ENCODE assay signal across 18 cellular contexts in the genomic region with DNA sequence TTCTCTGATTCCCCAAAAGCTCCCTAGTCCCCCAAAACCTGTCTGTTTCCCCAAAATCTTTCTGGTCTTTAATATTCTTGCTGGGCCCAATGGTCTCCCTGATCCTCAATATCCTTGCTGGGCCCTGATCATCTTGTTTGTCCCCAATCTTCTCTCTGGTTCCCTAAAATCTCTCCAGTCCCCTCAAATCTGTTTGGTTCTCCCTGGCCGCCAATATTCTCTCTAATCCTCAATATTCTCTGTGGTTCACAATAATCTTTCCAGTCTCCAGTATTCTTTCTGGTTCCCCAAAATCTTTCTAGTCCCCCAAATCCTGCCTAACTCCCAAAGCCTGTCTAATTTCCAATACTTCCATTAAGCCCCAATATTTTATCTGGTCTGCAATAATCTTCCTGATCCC. TPM values are rescaled to one million over a fixed set of nuclear protein-coding genes. Genes with fewer than 3 reads are reported as not detected.
DNase-seq lines count a peak whose midpoint lies in the region; ATAC-seq lines count a peak whose summit lies in the region.
"Had no signal": no experiment of that assay in that cellular context is flagged by ENCODE, and none has a peak within 500 bp of the region (broad histone marks: within the 10 kb centered on the region; RNA-seq: fewer than 3 reads in every experiment).

No MANE protein-coding gene starts in this region.

- H3K27me3 Mint-ChIP-seq in T-helper 1 cell treated with Interleukin-12 subunit alpha and Interleukin-12 subunit beta and Interleukin-4 antibody, amounts not matched to agents 30 μg/mL and 1 μg/mL, for 36 hours (ENCODE audit: low read depth), result no peaks in the 10 kb centered on the region
- no peaks in the 10 kb centered on the region for H3K27me3 Mint-ChIP-seq in activated T-helper 17 cell treated with anti-CD3 and anti-CD28 coated beads, Interleukin-2, amount 50 U/mL, for 72 hours
- no peaks in the 10 kb centered on the region for H3K27me3 Mint-ChIP-seq in natural killer cell treated with Interleukin-12 subunit alpha and Interleukin-12 subunit beta and Interleukin-15 and Interleukin-18, amount 100 ng/mL, for 72 hours

- in situ Hi-C loops in KBM-7 (cut with MboI; ENCODE audit: low pct_unique_long_range_greater_than_20kb, low sequenced_read_pairs), result no loop called here

- H3K36me3 Mint-ChIP-seq in T-helper 1 cell treated with Interleukin-12 subunit alpha and Interleukin-12 subunit beta and Interleukin-4 antibody, amounts not matched to agents 30 μg/mL and 1 μg/mL, for 36 hours (ENCODE audit: low read depth), result peaks cover 54% of the 10 kb centered on the region
- H3K36me3 Mint-ChIP-seq in activated T-helper 17 cell treated with anti-CD3 and anti-CD28 coated beads, Interleukin-2, amount 50 U/mL, for 72 hours (ENCODE audit: low read depth), result peaks cover 82% of the 10 kb centered on the region
- H3K36me3 Mint-ChIP-seq in natural killer cell treated with Interleukin-12 subunit alpha and Interleukin-12 subunit beta and Interleukin-15 and Interleukin-18, amount 100 ng/mL, for 72 hours, result peaks cover 30% of the 10 kb centered on the region

- peaks cover 56% of the 10 kb centered on the region for H3K4me1 Mint-ChIP-seq in T-helper 1 cell treated with Interleukin-12 subunit alpha and Interleukin-12 subunit beta and Interleukin-4 antibody, amounts not matched to agents 30 μg/mL and 1 μg/mL, for 36 hours (ENCODE audit: low read depth)
- peaks cover 64% of the 10 kb centered on the region for H3K4me1 Mint-ChIP-seq in activated T-helper 17 cell treated with anti-CD3 and anti-CD28 coated beads, Interleukin-2, amount 50 U/mL, for 72 hours
- peaks cover 50% of the 10 kb centered on the region in 2 donors for H3K4me1 Mint-ChIP-seq in natural killer cell treated with Interleukin-12 subunit alpha and Interleukin-12 subunit beta and Interleukin-15 and Interleukin-18, amount 100 ng/mL, for 72 hours (ENCODE audit: low read depth in 2 of 2)

- peaks cover 8% of the 10 kb centered on the region for H3K9me3 Mint-ChIP-seq in T-helper 1 cell treated with Interleukin-12 subunit alpha and Interleukin-12 subunit beta and Interleukin-4 antibody, amounts not matched to agents 30 μg/mL and 1 μg/mL, for 36 hours
- H3K9me3 Mint-ChIP-seq in activated T-helper 17 cell treated with anti-CD3 and anti-CD28 coated beads, Interleukin-2, amount 50 U/mL, for 72 hours, result peaks cover 11% of the 10 kb centered on the region
- H3K9me3 Mint-ChIP-seq in natural killer cell treated with Interleukin-12 subunit alpha and Interleukin-12 subunit beta and Interleukin-15 and Interleukin-18, amount 100 ng/mL, for 72 hours, result no peaks in the 10 kb centered on the region

- peak overlapping the region; percentile 32 for H3K27ac Mint-ChIP-seq in T-helper 1 cell treated with Interleukin-12 subunit alpha and Interleukin-12 subunit beta and Interleukin-4 antibody, amounts not matched to agents 30 μg/mL and 1 μg/mL, for 36 hours
- H3K27ac Mint-ChIP-seq in activated T-helper 17 cell treated with anti-CD3 and anti-CD28 coated beads, Interleukin-2, amount 50 U/mL, for 72 hours, result peak overlapping the region; percentile 95
- peak overlapping the region; percentile 77 to 83 for H3K27ac Mint-ChIP-seq in natural killer cell treated with Interleukin-12 subunit alpha and Interleukin-12 subunit beta and Interleukin-15 and Interleukin-18, amount 100 ng/mL, for 72 hours
- H3K27ac Mint-ChIP-seq: activated naive CD4-positive, alpha-beta T cell treated with anti-CD3 and anti-CD28 coated beads for 36 hours; GM23338 had no signal

- no peak overlapping the region for H3K4me3 Mint-ChIP-seq in T-helper 1 cell treated with Interleukin-12 subunit alpha and Interleukin-12 subunit beta and Interleukin-4 antibody, amounts not matched to agents 30 μg/mL and 1 μg/mL, for 36 hours
- H3K4me3 Mint-ChIP-seq in activated T-helper 17 cell treated with anti-CD3 and anti-CD28 coated beads, Interleukin-2, amount 50 U/mL, for 72 hours, result peak overlapping the region; percentile 78
- H3K4me3 Mint-ChIP-seq in natural killer cell treated with Interleukin-12 subunit alpha and Interleukin-12 subunit beta and Interleukin-15 and Interleukin-18, amount 100 ng/mL, for 72 hours, result peak overlapping the region; percentile 11
- H3K4me3 Mint-ChIP-seq: activated naive CD4-positive, alpha-beta T cell treated with anti-CD3 and anti-CD28 coated beads for 36 hours; GM23338 had no signal

- ATAC-seq in activated T-helper 17 cell treated with anti-CD3 and anti-CD28 coated beads, Interleukin-2, amount 50 U/mL, for 72 hours (replicated peaks), result no peak
- no peak for ATAC-seq in natural killer cell treated with Interleukin-12 subunit alpha and Interleukin-12 subunit beta and Interleukin-15 and Interleukin-18, amount 100 ng/mL, for 72 hours
- ATAC-seq in HG02678 (IDR thresholded peaks at IDR 0.05; ENCODE audit: unreplicated experiment) (no peak), HG02759 (IDR thresholded peaks at IDR 0.05; ENCODE audit: unreplicated experiment) (no peak)
- ATAC-seq: GM23338 had no signal

- DNase-seq in T-helper 1 cell (no peak), KBM-7 (peak; percentile 63), NCI-H1105 treated with DMSO at 0.1 percent for 48 hours (lab: John Stamatoyannopoulos, UW) (no peak)
- no peak for DNase-seq in natural killer cell treated with Interleukin-12 subunit alpha and Interleukin-12 subunit beta and Interleukin-15 and Interleukin-18, amount 100 ng/mL, for 72 hours (ENCODE audit: low spot score)
- DNase-seq: activated naive CD4-positive, alpha-beta T cell treated with anti-CD3 and anti-CD28 coated beads for 36 hours; MG63; NCI-H1930; NCI-H345; Right ventricle myocardium superior; small intestine; stimulated activated CD8-positive, alpha-beta memory T cell treated with anti-CD3 and anti-CD28 coated beads, Interleukin-4, amount 100 ng/mL, for 48 hours had no signal

RNA-seq across cellular contexts. Expression of gene P2RY8, which starts 18.5 kb away (rescaled TPM):
- total RNA-seq in activated T-helper 17 cell treated with anti-CD3 and anti-CD28 coated beads, Interleukin-2, amount 50 U/mL, for 72 hours, result 100 to 1,000 TPM in 1 of 2 donors, 10 to 100 TPM in 1; 89.0 to 105 TPM
- 10 to 100 TPM; 19.5 to 59.1 TPM for total RNA-seq in natural killer cell treated with Interleukin-12 subunit alpha and Interleukin-12 subunit beta and Interleukin-15 and Interleukin-18, amount 100 ng/mL, for 72 hours
- total RNA-seq: A172, GM23338, myocyte had no signal

Comparison
In these comparisons a context has a peak if more than half of its experiments do, and no peak if none do; other contexts are left out.
1. H3K27ac Mint-ChIP-seq: peak in every context shown above with its lines; median percentile 95 in activated T-helper 17 cell treated with anti-CD3 and anti-CD28 coated beads, Interleukin-2, amount 50 U/mL, for 72 hours; 80 in natural killer cell treated with Interleukin-12 subunit alpha and Interleukin-12 subunit beta and Interleukin-15 and Interleukin-18, amount 100 ng/mL, for 72 hours; 32 in T-helper 1 cell treated with Interleukin-12 subunit alpha and Interleukin-12 subunit beta and Interleukin-4 antibody, amounts not matched to agents 30 μg/mL and 1 μg/mL, for 36 hours.